ENCODE assay signal across 21 cellular contexts in genomic region chr7:102186306-102186705, GRCh38.
"Had no signal": no experiment of that assay in that cellular context is flagged by ENCODE, and none has a peak within 500 bp of the region (broad histone marks: within the 10 kb centered on the region; RNA-seq: fewer than 3 reads in every experiment).

No MANE protein-coding gene starts in this region.

- H3K27ac ChIP-seq: SJCRH30, SK-N-MC had no signal

- DNase-seq: KBM-7, MG63, NCI-H1092, NCI-H1105 treated with DMSO at 0.1 percent for 48 hours, NCI-H1417 treated with DMSO at 0.1 percent for 48 hours, NCI-H146, NCI-H1694 treated with DMSO at 0.1 percent for 48 hours, NCI-H1930, NCI-H2081, NCI-H2171, NCI-H345, NCI-H446 treated with DMSO at 0.1 percent for 48 hours, NCI-H524, NCI-H526 treated with DMSO at 0.1 percent for 48 hours, NCI-H748 treated with DMSO at 0.1 percent for 48 hours, PC-3, SHP77 treated with DMSO at 0.1 percent for 48 hours, SJCRH30 had no signal

- H3K9me3 ChIP-seq: MG63, SJCRH30 had no signal

- ATAC-seq: Panc1, PC-3, Right ventricle myocardium inferior had no signal

- H3K4me1 ChIP-seq: SJCRH30 had no signal

- H3K27me3 ChIP-seq: MG63, SJCRH30 had no signal

- H3K36me3 ChIP-seq: MG63 had no signal

- H3K4me3 ChIP-seq: MG63, SJCRH30, SK-N-MC had no signal
